ENCODE assay signal across 12 cellular contexts in genomic region chr1:246591047-246591446, GRCh38. TPM values are rescaled to one million over a fixed set of nuclear protein-coding genes. Genes with fewer than 3 reads are reported as not detected.
DNase-seq lines count a peak whose midpoint lies in the region; ATAC-seq and TF ChIP-seq lines count a peak whose summit lies in the region.
"Had no signal": no experiment of that assay in that cellular context is flagged by ENCODE, and none has a peak within 500 bp of the region (broad histone marks: within the 10 kb centered on the region; RNA-seq: fewer than 3 reads in every experiment).

No MANE protein-coding gene starts in this region.

- peaks cover 49% of the 10 kb centered on the region for H3K4me1 Mint-ChIP-seq in activated T-cell treated with anti-CD3 and anti-CD28 coated beads, Interleukin-2, amount 50 U/mL, for 72 hours (ENCODE audit: low read depth)
- H3K4me1 Mint-ChIP-seq in stimulated activated effector memory CD8-positive, alpha-beta T cell treated with anti-CD3 and anti-CD28 coated beads, Interleukin-12 subunit alpha, Interleukin-12 subunit beta, amount 100 ng/mL, for 72 hours: peaks cover 15% of the 10 kb centered on the region
- H3K4me1 Mint-ChIP-seq in CD14-positive monocyte: peaks cover 13% of the 10 kb centered on the region
- H3K4me1 Mint-ChIP-seq: H9 had no signal

- TF ChIP-seq CTCF in CD14-positive monocyte (IDR thresholded peaks at IDR 0.05): no peak

- peak in 1 of 2 donors; percentile 39 for ATAC-seq in activated T-cell treated with anti-CD3 and anti-CD28 coated beads, Interleukin-2, amount 50 U/mL, for 72 hours (replicated peaks in 1 of 2)
- ATAC-seq in GM21737 (IDR thresholded peaks at IDR 0.05; ENCODE audit: unreplicated experiment): peak; percentile 50
- ATAC-seq in HG03159 (IDR thresholded peaks at IDR 0.05; ENCODE audit: unreplicated experiment): peak; percentile 47
- ATAC-seq in stimulated activated effector memory CD8-positive, alpha-beta T cell treated with anti-CD3 and anti-CD28 coated beads, Interleukin-12 subunit alpha, Interleukin-12 subunit beta, amount 100 ng/mL, for 72 hours: peak; percentile 40

- H3K27ac Mint-ChIP-seq in activated T-cell treated with anti-CD3 and anti-CD28 coated beads, Interleukin-2, amount 50 U/mL, for 72 hours: peak overlapping the region; percentile 45
- H3K27ac Mint-ChIP-seq in stimulated activated effector memory CD8-positive, alpha-beta T cell treated with anti-CD3 and anti-CD28 coated beads, Interleukin-12 subunit alpha, Interleukin-12 subunit beta, amount 100 ng/mL, for 72 hours: peak overlapping the region; percentile 18
- no peak overlapping the region for H3K27ac Mint-ChIP-seq in CD14-positive monocyte
- H3K27ac Mint-ChIP-seq: H9 had no signal

- intact Hi-C loops in CD14-positive monocyte (cut with micrococcal nuclease) (no loop called here), head of caudate nucleus (cut with DNase I) (no loop called here)

- peaks cover 3 to 20% of the 10 kb centered on the region in 2 donors for H3K36me3 Mint-ChIP-seq in activated T-cell treated with anti-CD3 and anti-CD28 coated beads, Interleukin-2, amount 50 U/mL, for 72 hours (ENCODE audit: insufficient read depth in 2 of 2)
- peaks cover 45% of the 10 kb centered on the region for H3K36me3 Mint-ChIP-seq in stimulated activated effector memory CD8-positive, alpha-beta T cell treated with anti-CD3 and anti-CD28 coated beads, Interleukin-12 subunit alpha, Interleukin-12 subunit beta, amount 100 ng/mL, for 72 hours
- H3K36me3 Mint-ChIP-seq in CD14-positive monocyte: peaks cover 32 to 42% of the 10 kb centered on the region in 2 donors

- no peaks in the 10 kb centered on the region for H3K9me3 Mint-ChIP-seq in activated T-cell treated with anti-CD3 and anti-CD28 coated beads, Interleukin-2, amount 50 U/mL, for 72 hours
- no peaks in the 10 kb centered on the region for H3K9me3 Mint-ChIP-seq in stimulated activated effector memory CD8-positive, alpha-beta T cell treated with anti-CD3 and anti-CD28 coated beads, Interleukin-12 subunit alpha, Interleukin-12 subunit beta, amount 100 ng/mL, for 72 hours
- H3K9me3 Mint-ChIP-seq in CD14-positive monocyte: peaks cover 5 to 12% (median 9%) of the 10 kb centered on the region in 7 donors

- H3K4me3 Mint-ChIP-seq in activated T-cell treated with anti-CD3 and anti-CD28 coated beads, Interleukin-2, amount 50 U/mL, for 72 hours: peak overlapping the region in 1 of 2 donors; percentile 69
- no peak overlapping the region for H3K4me3 Mint-ChIP-seq in stimulated activated effector memory CD8-positive, alpha-beta T cell treated with anti-CD3 and anti-CD28 coated beads, Interleukin-12 subunit alpha, Interleukin-12 subunit beta, amount 100 ng/mL, for 72 hours
- H3K4me3 Mint-ChIP-seq in CD14-positive monocyte: no peak overlapping the region
- H3K4me3 Mint-ChIP-seq: H9 had no signal

- no peaks in the 10 kb centered on the region for H3K27me3 Mint-ChIP-seq in activated T-cell treated with anti-CD3 and anti-CD28 coated beads, Interleukin-2, amount 50 U/mL, for 72 hours (ENCODE audit: low read depth)
- H3K27me3 Mint-ChIP-seq in CD14-positive monocyte (ENCODE audit: low read depth in 3 of 3): no peaks in the 10 kb centered on the region
- H3K27me3 Mint-ChIP-seq: naive B cell had no signal

- no peak for DNase-seq in activated T-cell treated with anti-CD3 and anti-CD28 coated beads, Interleukin-2, amount 50 U/mL, for 72 hours
- DNase-seq in activated T-cell treated with anti-CD3 and anti-CD28 coated beads, Interleukin-2, amount 50 U/mL, for 1 hour: no peak
- DNase-seq in stimulated activated effector memory CD8-positive, alpha-beta T cell treated with anti-CD3 and anti-CD28 coated beads, Interleukin-12 subunit alpha, Interleukin-12 subunit beta, amount 100 ng/mL, for 72 hours (ENCODE audit: low spot score in 2 of 2): no peak
- DNase-seq in CD14-positive monocyte (ENCODE audit: low spot score): no peak
- no peak for DNase-seq in activated CD4-positive, alpha-beta T cell treated with anti-CD3 and anti-CD28 coated beads for 1 hour
- no peak for DNase-seq in head of caudate nucleus
- DNase-seq: ACHN, H9, naive B cell, NCI-H69 had no signal

RNA-seq across cellular contexts. Expression of gene CNST, which starts 24.8 kb away (rescaled TPM):
- 10 to 100 TPM; 28.0 to 30.4 TPM for total RNA-seq in activated T-cell treated with anti-CD3 and anti-CD28 coated beads, Interleukin-2, amount 50 U/mL, for 72 hours
- 10 to 100 TPM; 11.0 to 13.7 TPM for polyA plus RNA-seq in CD14-positive monocyte

RNA-seq across cellular contexts. Expression of gene TFB2M, which starts 25.0 kb away (rescaled TPM):
- 10 to 100 TPM; 13.5 to 15.0 TPM for total RNA-seq in activated T-cell treated with anti-CD3 and anti-CD28 coated beads, Interleukin-2, amount 50 U/mL, for 72 hours
- 1 to 10 TPM; 7.9 to 9.7 TPM for polyA plus RNA-seq in CD14-positive monocyte

Comparison
In these comparisons a context has a peak if more than half of its experiments do, and no peak if none do; other contexts are left out.
1. H3K27ac Mint-ChIP-seq: peak in activated T-cell treated with anti-CD3 and anti-CD28 coated beads, Interleukin-2, amount 50 U/mL, for 72 hours (single experiment) and stimulated activated effector memory CD8-positive, alpha-beta T cell treated with anti-CD3 and anti-CD28 coated beads, Interleukin-12 subunit alpha, Interleukin-12 subunit beta, amount 100 ng/mL, for 72 hours (single experiment); none in CD14-positive monocyte (0 of 7).